16 cellular contexts compared by ENCODE assay signal in the genomic region with DNA sequence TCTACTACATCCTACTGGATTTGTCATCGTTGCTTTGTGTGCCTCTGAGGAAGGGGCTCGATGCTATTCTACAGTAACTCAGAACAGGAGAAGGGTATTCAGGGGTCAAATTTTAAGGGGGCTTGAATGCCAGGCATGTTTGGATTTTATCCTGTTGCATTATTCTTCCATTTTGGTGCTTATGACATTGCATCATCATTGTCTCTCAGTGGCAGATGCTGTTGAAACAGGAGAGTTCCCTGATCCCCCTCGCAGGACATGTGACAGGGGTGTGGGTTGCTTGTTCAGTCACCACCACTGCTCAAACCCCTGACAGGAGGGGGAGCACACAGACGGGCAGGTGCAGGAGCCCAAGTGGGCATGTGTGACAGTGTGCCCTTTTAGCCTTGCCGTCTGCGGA.
DNase-seq lines count a peak whose midpoint lies in the region; ATAC-seq and TF ChIP-seq lines count a peak whose summit lies in the region.
"Had no signal": no experiment of that assay in that cellular context is flagged by ENCODE, and none has a peak within 500 bp of the region (broad histone marks: within the 10 kb centered on the region; RNA-seq: fewer than 3 reads in every experiment).

No MANE protein-coding gene starts in this region.

- POLR2A ChIA-PET in IMR-90 (lab: Charles Lee; ENCODE audit: unreplicated experiment), result no interaction called here

- peak overlapping the region in 2 of 3 experiments; percentile 66 to 81 for H3K27ac Mint-ChIP-seq in nephron
- H3K27ac Mint-ChIP-seq: CD8-positive, alpha-beta memory T cell; IgD-negative memory B cell had no signal

- no peaks in the 10 kb centered on the region for H3K36me3 ChIP-seq in IMR-90 (ENCODE audit: control insufficient read depth, insufficient read depth, low read length)
- H3K36me3 ChIP-seq: BLaER1, HAP-1 had no signal

- in situ Hi-C loops in IMR-90 (cut with MboI; ENCODE audit: low sequenced_read_pairs), result no loop called here

- H3K9ac ChIP-seq in IMR-90 (ENCODE audit: low read depth, low read length), result no peak overlapping the region
- H3K9ac ChIP-seq: BLaER1 had no signal

- peak; percentile 55 for DNase-seq in DMS 273 (lab: John Stamatoyannopoulos, UW; ENCODE audit: unreplicated experiment)
- no peak for DNase-seq in DMS 273 treated with DMSO at 0.1 percent for 48 hours (lab: John Stamatoyannopoulos, UW)
- DNase-seq in IMR-90, result no peak
- DNase-seq in NCI-H524 treated with DMSO at 0.1 percent for 48 hours (lab: John Stamatoyannopoulos, UW), result peak; percentile 47
- DNase-seq in activated CD4-positive, CD25-positive, alpha-beta regulatory T cell treated with anti-CD3 and anti-CD28 coated beads, Interleukin-2, amount 50 U/mL, for 72 hours, result no peak
- no peak for DNase-seq in cortex of kidney (lab: John Stamatoyannopoulos, UW)
- DNase-seq: Caco-2; CD8-positive, alpha-beta memory T cell; DMS79 had no signal

- no peak overlapping the region for H3K23ac ChIP-seq in IMR-90 (ENCODE audit: low read depth, low read length)

- intact Hi-C loops in IMR-90 (cut with micrococcal nuclease), result no loop called here

- peaks cover 36% of the 10 kb centered on the region for H3K4me1 Mint-ChIP-seq in nephron
- H3K4me1 Mint-ChIP-seq: CD8-positive, alpha-beta memory T cell; IgD-negative memory B cell had no signal

- no peaks in the 10 kb centered on the region for H3K9me3 ChIP-seq in IMR-90 (ENCODE audit: control insufficient read depth, insufficient read depth, low read length)
- H3K9me3 ChIP-seq: BLaER1, Caco-2, HAP-1 had no signal

- no peak overlapping the region for H4K8ac ChIP-seq in IMR-90 (ENCODE audit: low read depth in 2 of 2, low read length in 2 of 2)

- ATAC-seq in IMR-90 (ENCODE audit: low read depth) (no peak), HG03159 (IDR thresholded peaks at IDR 0.05; ENCODE audit: unreplicated experiment) (no peak)

- H4K91ac ChIP-seq in IMR-90 (ENCODE audit: insufficient read depth, low read depth, low read length), result no peak overlapping the region

- no peak for TF ChIP-seq RAD21 in IMR-90 (IDR thresholded peaks at IDR 0.05; ENCODE audit: low read length)

- H3K9me1 ChIP-seq in IMR-90 (ENCODE audit: insufficient read depth, low read length), result no peaks in the 10 kb centered on the region

- H3K14ac ChIP-seq in IMR-90 (replicated peaks; ENCODE audit: low read depth, low read length), result no peak overlapping the region

- no peak overlapping the region for H2AFZ ChIP-seq in IMR-90 (replicated peaks; ENCODE audit: low read length, poor library complexity)

- H3K9me3 Mint-ChIP-seq in nephron, result peaks cover 3% of the 10 kb centered on the region

- no peaks in the 10 kb centered on the region for H3K27me3 ChIP-seq in IMR-90 (ENCODE audit: control insufficient read depth, insufficient read depth, low read length)
- H3K27me3 ChIP-seq: BLaER1 had no signal

- no peak for TF ChIP-seq CTCF in IMR-90 (conservative IDR thresholded peaks at IDR 0.05; ENCODE audit: low read depth, low read length)
- no peak for TF ChIP-seq CTCF in nephron (IDR thresholded peaks at IDR 0.05; ENCODE audit: unreplicated experiment in 3 of 3)

- H3K27ac ChIP-seq in IMR-90 (ENCODE audit: insufficient read depth, low read length), result no peak overlapping the region
- H3K27ac ChIP-seq: 22Rv1, BLaER1, HL-60 had no signal

- H3K79me1 ChIP-seq in IMR-90 (ENCODE audit: low read depth in 1 of 2, low read length in 2 of 2), result no peaks in the 10 kb centered on the region

- H3K56ac ChIP-seq in IMR-90 (ENCODE audit: extremely low read depth, insufficient read depth, low read length), result no peak overlapping the region

- H2BK5ac ChIP-seq in IMR-90 (ENCODE audit: low read depth, low read length, poor library complexity, severe bottlenecking), result no peak overlapping the region

- H3K4me3 Mint-ChIP-seq in nephron, result no peak overlapping the region
- H3K4me3 Mint-ChIP-seq: CD8-positive, alpha-beta memory T cell; IgD-negative memory B cell had no signal

- WGBS in IMR-90 (ENCODE audit: extremely low coverage in 2 of 2, insufficient read length in 1 of 2), 2 experiments, result no CpG with 5 or more reads among the region's 6 CpGs

- dilution Hi-C loops in IMR-90 (cut with HindIII; ENCODE audit: low sequenced_read_pairs, unreplicated experiment), result no loop called here

- H3K36me3 Mint-ChIP-seq in nephron (ENCODE audit: low read depth), result no peaks in the 10 kb centered on the region
- H3K36me3 Mint-ChIP-seq: IgD-negative memory B cell had no signal

- CTCF ChIA-PET in IMR-90 (lab: Yijun Ruan, JAX), result interaction anchor here (0.6 kb wide), 1 partner anchor 1644 kb away, joined by 3 read pairs; no protein-coding TSS in a partner anchor

- no peak overlapping the region for H3K4me3 ChIP-seq in IMR-90 (ENCODE audit: insufficient read depth, low read depth, low read length)
- H3K4me3 ChIP-seq: BLaER1, HAP-1 had no signal

- TF ChIP-seq POLR2A in IMR-90 (IDR thresholded peaks at IDR 0.05; ENCODE audit: low read depth, low read length), result no peak

- H2BK15ac ChIP-seq in IMR-90 (ENCODE audit: low read depth, low read length), result no peak overlapping the region

- no peak overlapping the region for H2AK5ac ChIP-seq in IMR-90 (ENCODE audit: low read depth, low read length)

- H3K18ac ChIP-seq in IMR-90 (ENCODE audit: low read depth, low read length), result no peak overlapping the region

- no peak overlapping the region for H2BK120ac ChIP-seq in IMR-90 (ENCODE audit: low read depth, low read length)

- H4K20me1 ChIP-seq in IMR-90 (ENCODE audit: insufficient read depth, low read length), result no peaks in the 10 kb centered on the region
- H4K20me1 ChIP-seq: BLaER1 had no signal

- no peak overlapping the region for H2AK9ac ChIP-seq in IMR-90 (replicated peaks; ENCODE audit: low read depth, low read length, poor library complexity)

- H3K27me3 Mint-ChIP-seq in nephron (ENCODE audit: low read depth), result peaks cover 8% of the 10 kb centered on the region

- H3K4me1 ChIP-seq in IMR-90 (ENCODE audit: control insufficient read depth, insufficient read depth, low read length), result no peaks in the 10 kb centered on the region
- H3K4me1 ChIP-seq: BLaER1, Caco-2, HAP-1 had no signal

- BruUV-seq in IMR-90 (replicated peaks; lab: Mats Ljungman, UMichigan), result no TSS peak

- H4K5ac ChIP-seq in IMR-90 (ENCODE audit: low read depth, low read length), result no peak overlapping the region

- no peak overlapping the region for H3K4me2 ChIP-seq in IMR-90 (ENCODE audit: low read depth, low read length)
- H3K4me2 ChIP-seq: BLaER1 had no signal

- no peak overlapping the region for H2BK20ac ChIP-seq in IMR-90 (ENCODE audit: low read depth, low read length)

- no peak overlapping the region for H3K4ac ChIP-seq in IMR-90 (ENCODE audit: low read depth, low read length)

TF ChIP-seq in IMR-90, 13 proteins besides CTCF, POLR2A, EP300 and RAD21:
- TF ChIP-seq RFX5 (IDR thresholded peaks at IDR 0.05; ENCODE audit: low read depth, low read length) (no peak), CEBPB (IDR thresholded peaks at IDR 0.05; ENCODE audit: low read depth, low read length) (peak; percentile 50)

Comparison
In these comparisons a context has a peak if more than half of its experiments do, and no peak if none do; other contexts are left out.
1. DNase-seq: peak in DMS 273 (single experiment) and NCI-H524 treated with DMSO at 0.1 percent for 48 hours (single experiment); none in DMS 273 treated with DMSO at 0.1 percent for 48 hours (single experiment), IMR-90 (single experiment), activated CD4-positive, CD25-positive, alpha-beta regulatory T cell treated with anti-CD3 and anti-CD28 coated beads, Interleukin-2, amount 50 U/mL, for 72 hours (single experiment) and cortex of kidney (single experiment).